1 cellular context compared by ENCODE assay signal in the genomic region with DNA sequence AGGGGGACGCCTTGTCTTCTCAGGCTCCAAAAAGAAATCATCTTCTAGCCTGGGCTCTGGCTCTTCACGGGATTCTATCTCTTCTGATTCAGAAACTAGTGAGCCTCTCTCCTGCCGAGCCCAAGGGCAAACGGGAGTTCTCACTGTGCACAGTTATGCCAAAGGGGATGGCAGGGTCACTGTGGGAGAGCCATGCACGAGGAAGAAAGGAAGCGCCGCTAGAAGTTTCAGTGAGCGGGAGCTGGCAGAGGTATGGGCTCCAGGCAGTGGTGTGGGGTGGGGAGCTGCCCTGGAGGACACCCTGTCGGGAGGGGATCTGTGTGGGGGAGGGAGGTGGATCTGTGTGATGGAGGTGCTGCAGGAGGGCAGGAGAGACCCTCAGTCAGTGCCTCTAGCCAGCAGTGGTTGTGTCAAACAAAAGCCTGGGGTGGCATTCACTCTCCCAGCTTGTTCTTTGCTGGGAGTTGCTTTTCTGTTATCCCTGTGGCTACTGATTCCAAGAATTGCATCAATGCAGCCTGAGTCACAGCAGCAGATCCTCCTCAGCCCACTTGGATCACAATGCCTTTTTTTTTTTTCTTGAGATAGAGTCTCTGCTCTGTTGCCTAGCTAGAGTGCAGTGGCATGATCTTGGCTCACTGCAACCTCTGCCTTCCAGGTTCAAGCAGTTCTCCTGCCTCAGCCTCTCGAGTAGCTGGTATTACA.
A peak's percentile ranks its signal among the peaks of the same experiment; 100 is the strongest.
TF ChIP-seq lines count a peak whose summit lies in the region.

No MANE protein-coding gene starts in this region.

TF ChIP-seq in K562, 482 proteins besides CTCF, POLR2A, EP300 and RAD21:
- 0 out of 2 replicates have a peak, but pooled peaks have one; percentile 13 for TF ChIP-seq FOSL1 (tag; conservative IDR thresholded peaks at IDR 0.05)
- TF ChIP-seq ZNF586 (CRISPR knock-in tag; conservative IDR thresholded peaks at IDR 0.05): no peak
TF ChIP-seq in K562: peak in this region for 1.
